ENCODE assay signal across 8 cellular contexts in genomic region chr5:134100283-134101011, GRCh38. TPM values are rescaled to one million over a fixed set of nuclear protein-coding genes. Genes with fewer than 3 reads are reported as not detected.
DNase-seq lines count a peak whose midpoint lies in the region; ATAC-seq and TF ChIP-seq lines count a peak whose summit lies in the region.

No MANE protein-coding gene starts in this region.

- peaks cover 3% of the 10 kb centered on the region for H3K27me3 Mint-ChIP-seq in endothelial cell (ENCODE audit: unreplicated experiment)

- ATAC-seq in GM21381 (IDR thresholded peaks at IDR 0.05; ENCODE audit: unreplicated experiment) (peak; percentile 66), foreskin keratinocyte (peak; percentile 84)

- H3K4me1 ChIP-seq in foreskin keratinocyte = no peaks in the 10 kb centered on the region

- H3K9me3 Mint-ChIP-seq in endothelial cell (ENCODE audit: unreplicated experiment) = no peaks in the 10 kb centered on the region

- TF ChIP-seq CTCF in foreskin keratinocyte (conservative IDR thresholded peaks at IDR 0.05) = peak; percentile 4
- TF ChIP-seq CTCF in endothelial cell (IDR thresholded peaks at IDR 0.05; ENCODE audit: unreplicated experiment) = no peak

- H3K27ac Mint-ChIP-seq in endothelial cell (ENCODE audit: unreplicated experiment) = no peak overlapping the region

- H3K27ac ChIP-seq in foreskin keratinocyte (peak overlapping the region; percentile 68), substantia nigra (ENCODE audit: low read depth, low read length, poor library complexity, severe bottlenecking) (no peak overlapping the region)

- DNase-seq in CD1c-positive myeloid dendritic cell (ENCODE audit: extremely low spot score) (peak; percentile 25), HT1080 (ENCODE audit: low read depth) (peak; percentile 72), foreskin keratinocyte (peak; percentile 48 to 76), endothelial cell (ENCODE audit: low spot score) (no peak), substantia nigra (lab: John Stamatoyannopoulos, UW) (no peak)
- DNase-seq in activated CD8-positive, alpha-beta memory T cell treated with anti-CD3 and anti-CD28 coated beads, Interleukin-2, amount 50 U/mL, for 24 hours (ENCODE audit: extremely low read depth) = peak; percentile 73
- DNase-seq in stimulated activated CD8-positive, alpha-beta memory T cell treated with anti-CD3 and anti-CD28 coated beads, Interleukin-12 subunit alpha, Interleukin-12 subunit beta, amount 100 ng/mL, for 4 hours (ENCODE audit: low read depth) = peak; percentile 68

- no peak overlapping the region for H3K4me3 Mint-ChIP-seq in endothelial cell (ENCODE audit: unreplicated experiment)

- peaks cover 15% of the 10 kb centered on the region for H3K27me3 ChIP-seq in foreskin keratinocyte

- peaks cover 4% of the 10 kb centered on the region for H3K4me1 Mint-ChIP-seq in endothelial cell (ENCODE audit: unreplicated experiment)

- H3K36me3 Mint-ChIP-seq in endothelial cell (ENCODE audit: low read depth, unreplicated experiment) = no peaks in the 10 kb centered on the region

RNA-seq across cellular contexts. Expression of gene TCF7, which starts 14.0 kb away (rescaled TPM):
- total RNA-seq in HT1080 (2014; rRNA removed; shearing (Covaris generic)) = not detected in 2 replicates
- 0.20 and 0.76 TPM in 2 replicates for polyA plus RNA-seq in HT1080 (2015; cell fraction: cytosol; rRNA removed)
- polyA plus RNA-seq in HT1080 (2015; cell fraction: nucleus; rRNA removed) = 0.31 TPM in 1 of 2 replicates, not detected in the other
- 0.63 and 0.88 TPM in 2 replicates for total RNA-seq in foreskin keratinocyte
- polyA plus RNA-seq in foreskin keratinocyte = 0.41 and 0.55 TPM in 2 replicates
- 9.5 TPM for total RNA-seq in endothelial cell (ENCODE audit: unreplicated experiment)

Comparison
In these comparisons a context has a peak if more than half of its experiments do, and no peak if none do; other contexts are left out.
1. DNase-seq: peak in CD1c-positive myeloid dendritic cell (single experiment), HT1080 (single experiment), activated CD8-positive, alpha-beta memory T cell treated with anti-CD3 and anti-CD28 coated beads, Interleukin-2, amount 50 U/mL, for 24 hours (single experiment), foreskin keratinocyte (2 of 2) and stimulated activated CD8-positive, alpha-beta memory T cell treated with anti-CD3 and anti-CD28 coated beads, Interleukin-12 subunit alpha, Interleukin-12 subunit beta, amount 100 ng/mL, for 4 hours (single experiment); none in endothelial cell (single experiment) and substantia nigra (0 of 49).